In genomic region chr2:64330281-64330680, GRCh38 we compare ENCODE assay signal across 8 cellular contexts.
DNase-seq lines count a peak whose midpoint lies in the region; ATAC-seq and TF ChIP-seq lines count a peak whose summit lies in the region.
"Had no signal": no experiment of that assay in that cellular context is flagged by ENCODE, and none has a peak within 500 bp of the region (broad histone marks: within the 10 kb centered on the region; RNA-seq: fewer than 3 reads in every experiment).

No MANE protein-coding gene starts in this region.

- H3K36me3 ChIP-seq in OCI-LY7 (ENCODE audit: insufficient read depth, low read length): no peaks in the 10 kb centered on the region
- no peaks in the 10 kb centered on the region for H3K36me3 ChIP-seq in colonic mucosa
- H3K36me3 ChIP-seq in thoracic aorta: no peaks in the 10 kb centered on the region

- peaks cover 58% of the 10 kb centered on the region for H3K4me1 ChIP-seq in OCI-LY7 (ENCODE audit: insufficient read depth, low read length, poor library complexity, severe bottlenecking)
- peaks cover 3% of the 10 kb centered on the region for H3K4me1 ChIP-seq in colonic mucosa
- H3K4me1 ChIP-seq in thoracic aorta (ENCODE audit: control insufficient read depth in 1 of 2, low read depth in 2 of 2): peaks cover 19 to 52% of the 10 kb centered on the region in 2 donors

- H3K27ac ChIP-seq in OCI-LY7 (ENCODE audit: low read depth, low read length, poor library complexity, severe bottlenecking) (no peak overlapping the region), colonic mucosa (peak overlapping the region; percentile 71), thoracic aorta (peak overlapping the region; percentile 87 to 88)

- H3K27me3 Mint-ChIP-seq in mesothelial cell of epicardium (ENCODE audit: low read depth): no peaks in the 10 kb centered on the region
- H3K27me3 Mint-ChIP-seq: central memory CD8-positive, alpha-beta T cell had no signal

- peak overlapping the region; percentile 35 for H3K27ac Mint-ChIP-seq in mesothelial cell of epicardium

- H3K36me3 Mint-ChIP-seq in mesothelial cell of epicardium: no peaks in the 10 kb centered on the region

- H3K4me2 ChIP-seq in OCI-LY7 (ENCODE audit: low read length): peak overlapping the region; percentile 65

- H3K9ac ChIP-seq in colonic mucosa (ENCODE audit: low read depth in 2 of 2, low read length in 2 of 2): peak overlapping the region; percentile 46 to 70

- no peaks in the 10 kb centered on the region for H3K9me3 Mint-ChIP-seq in mesothelial cell of epicardium
- H3K9me3 Mint-ChIP-seq: central memory CD8-positive, alpha-beta T cell had no signal

- peaks cover 24% of the 10 kb centered on the region for H3K4me1 Mint-ChIP-seq in mesothelial cell of epicardium

- CTCF ChIA-PET in OCI-LY7 (lab: Charles Lee; ENCODE audit: unreplicated experiment): interaction anchor here (0.6 to 1.4 kb wide), 5 partner anchors 18 to 280 kb away, joined by 3 to 5 read pairs (median 3); no protein-coding TSS in a partner anchor

- H3K27me3 ChIP-seq in colonic mucosa: no peaks in the 10 kb centered on the region
- H3K27me3 ChIP-seq in thoracic aorta (replicated peaks; ENCODE audit: insufficient read depth): no peaks in the 10 kb centered on the region

- TF ChIP-seq CTCF in OCI-LY7 (conservative IDR thresholded peaks at IDR 0.05; ENCODE audit: low read length): no peak
- TF ChIP-seq CTCF in colonic mucosa (IDR thresholded peaks at IDR 0.05): no peak
- TF ChIP-seq CTCF in mesothelial cell of epicardium (IDR thresholded peaks at IDR 0.05; ENCODE audit: unreplicated experiment): no peak
- no peak for TF ChIP-seq CTCF in thoracic aorta (IDR thresholded peaks at IDR 0.05)

- DNase-seq in OCI-LY7 (ENCODE audit: low spot score) (no peak), colonic mucosa (no peak), mesothelial cell of epicardium (ENCODE audit: low spot score in 2 of 2, unreplicated experiment in 2 of 2) (no peak), thoracic aorta (ENCODE audit: low spot score) (no peak), activated T-cell treated with anti-CD3 and anti-CD28 coated beads for 4 hours (no peak), GM19240 (ENCODE audit: insufficient read length, low spot score) (no peak)

- POLR2A ChIA-PET in OCI-LY7 (lab: Charles Lee): interaction anchor here (0.5 to 1.5 kb wide), 6 partner anchors 13 to 508 kb away, joined by 3 to 6 read pairs (median 4); no protein-coding TSS in a partner anchor

- no peaks in the 10 kb centered on the region for H3K79me2 ChIP-seq in OCI-LY7 (ENCODE audit: insufficient read depth, low read depth, low read length)

- H2AFZ ChIP-seq in OCI-LY7 (ENCODE audit: low read length): peak overlapping the region; percentile 72; the same call in 1 of the 2 replicates

- H3K4me3 Mint-ChIP-seq in mesothelial cell of epicardium: peak overlapping the region; percentile 44

- H3K9me2 ChIP-seq in OCI-LY7 (ENCODE audit: insufficient read depth, low read length): no peaks in the 10 kb centered on the region

- H3K9me3 ChIP-seq in OCI-LY7 (ENCODE audit: low read length): no peaks in the 10 kb centered on the region
- H3K9me3 ChIP-seq in colonic mucosa: no peaks in the 10 kb centered on the region
- no peaks in the 10 kb centered on the region for H3K9me3 ChIP-seq in thoracic aorta

- no peaks in the 10 kb centered on the region for H4K20me1 ChIP-seq in OCI-LY7 (ENCODE audit: insufficient read depth, low read length)

- H3K4me3 ChIP-seq in OCI-LY7 (ENCODE audit: low read depth, low read length, poor library complexity, severe bottlenecking): peak overlapping the region; percentile 29
- no peak overlapping the region for H3K4me3 ChIP-seq in colonic mucosa
- peak overlapping the region; percentile 65 for H3K4me3 ChIP-seq in thoracic aorta

- no TSS peak for BruUV-seq in OCI-LY7 (replicated peaks; lab: Mats Ljungman, UMichigan)

- intact Hi-C loops in OCI-LY7 (cut with micrococcal nuclease; ENCODE audit: unreplicated experiment) (loop anchor here (2.0 to 10.0 kb wide), 4 partner anchors 233 to 712 kb away; no protein-coding TSS in a partner anchor), colonic mucosa (cut with DNase I) (loop anchor here (2.0 kb wide), 1 partner anchor 157 kb away; no protein-coding TSS in a partner anchor)

- no peak for ATAC-seq in thoracic aorta (ENCODE audit: insufficient number of reproducible peaks, low FRiP score, low read depth)
- no peak for ATAC-seq in HG03520 (IDR thresholded peaks at IDR 0.05; ENCODE audit: unreplicated experiment)
